1 cellular context compared by ENCODE assay signal in the genomic region with DNA sequence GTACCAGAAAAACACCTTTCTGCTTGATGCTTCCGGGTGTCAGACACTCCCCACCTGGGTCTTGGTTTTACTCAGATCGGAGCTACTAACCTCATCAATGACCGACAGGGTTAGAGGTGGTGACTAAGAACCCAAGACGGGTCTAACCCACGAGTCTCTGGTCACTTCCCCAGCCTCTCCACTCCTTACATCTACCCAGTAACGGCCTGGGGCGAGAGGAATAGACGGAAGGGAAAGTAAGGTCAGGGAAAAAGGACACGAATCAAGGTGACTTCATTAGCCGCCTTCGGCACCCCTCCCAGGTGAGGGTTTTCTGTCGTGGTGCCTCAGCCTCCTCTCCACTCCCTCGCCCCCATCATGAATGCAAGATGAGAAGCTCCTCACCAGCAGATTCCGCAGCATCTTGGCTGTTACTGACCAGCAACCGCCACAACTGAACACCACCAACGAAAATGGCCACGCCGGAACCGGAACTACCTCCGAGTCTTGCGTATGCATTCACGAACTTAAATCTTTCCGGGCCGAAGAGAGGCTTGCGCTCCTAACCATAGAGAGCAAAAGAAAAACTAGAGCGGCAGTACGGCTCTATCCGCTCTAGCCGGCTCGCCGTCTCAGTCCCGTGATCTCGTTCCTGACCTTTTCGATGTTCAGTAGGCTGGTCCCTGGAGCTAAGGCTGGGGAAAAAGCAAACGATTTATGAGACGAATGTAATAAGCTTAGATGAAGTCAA.
A peak's percentile ranks its signal among the peaks of the same experiment; 100 is the strongest.
TF ChIP-seq lines count a peak whose summit lies in the region.

A gene with protein sequence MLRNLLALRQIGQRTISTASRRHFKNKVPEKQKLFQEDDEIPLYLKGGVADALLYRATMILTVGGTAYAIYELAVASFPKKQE (minus strand): TSS at position 469 of the 730 bp plus-strand sequence. CDS start 67 bp downstream, at position 402.

TF ChIP-seq in GM12878, 131 proteins besides CTCF, POLR2A, EP300 and RAD21 (continued from another document and continues in another):
- TF ChIP-seq, protein P1, sequence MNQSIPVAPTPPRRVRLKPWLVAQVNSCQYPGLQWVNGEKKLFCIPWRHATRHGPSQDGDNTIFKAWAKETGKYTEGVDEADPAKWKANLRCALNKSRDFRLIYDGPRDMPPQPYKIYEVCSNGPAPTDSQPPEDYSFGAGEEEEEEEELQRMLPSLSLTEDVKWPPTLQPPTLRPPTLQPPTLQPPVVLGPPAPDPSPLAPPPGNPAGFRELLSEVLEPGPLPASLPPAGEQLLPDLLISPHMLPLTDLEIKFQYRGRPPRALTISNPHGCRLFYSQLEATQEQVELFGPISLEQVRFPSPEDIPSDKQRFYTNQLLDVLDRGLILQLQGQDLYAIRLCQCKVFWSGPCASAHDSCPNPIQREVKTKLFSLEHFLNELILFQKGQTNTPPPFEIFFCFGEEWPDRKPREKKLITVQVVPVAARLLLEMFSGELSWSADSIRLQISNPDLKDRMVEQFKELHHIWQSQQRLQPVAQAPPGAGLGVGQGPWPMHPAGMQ (IDR thresholded peaks at IDR 0.05; ENCODE audit: borderline replicate concordance), result no peak
- no peak for TF ChIP-seq STAT1 (conservative IDR thresholded peaks at IDR 0.05)
- peak in 1 of 2 experiments; percentile 90; a peak in 2 of 4 replicates for TF ChIP-seq ETV6 (conservative IDR thresholded peaks at IDR 0.05 in 1 of 2, IDR thresholded peaks at IDR 0.05 in 1 of 2; ENCODE audit: borderline replicate concordance in 1 of 2, low read depth in 1 of 2)
- TF ChIP-seq, protein P2, sequence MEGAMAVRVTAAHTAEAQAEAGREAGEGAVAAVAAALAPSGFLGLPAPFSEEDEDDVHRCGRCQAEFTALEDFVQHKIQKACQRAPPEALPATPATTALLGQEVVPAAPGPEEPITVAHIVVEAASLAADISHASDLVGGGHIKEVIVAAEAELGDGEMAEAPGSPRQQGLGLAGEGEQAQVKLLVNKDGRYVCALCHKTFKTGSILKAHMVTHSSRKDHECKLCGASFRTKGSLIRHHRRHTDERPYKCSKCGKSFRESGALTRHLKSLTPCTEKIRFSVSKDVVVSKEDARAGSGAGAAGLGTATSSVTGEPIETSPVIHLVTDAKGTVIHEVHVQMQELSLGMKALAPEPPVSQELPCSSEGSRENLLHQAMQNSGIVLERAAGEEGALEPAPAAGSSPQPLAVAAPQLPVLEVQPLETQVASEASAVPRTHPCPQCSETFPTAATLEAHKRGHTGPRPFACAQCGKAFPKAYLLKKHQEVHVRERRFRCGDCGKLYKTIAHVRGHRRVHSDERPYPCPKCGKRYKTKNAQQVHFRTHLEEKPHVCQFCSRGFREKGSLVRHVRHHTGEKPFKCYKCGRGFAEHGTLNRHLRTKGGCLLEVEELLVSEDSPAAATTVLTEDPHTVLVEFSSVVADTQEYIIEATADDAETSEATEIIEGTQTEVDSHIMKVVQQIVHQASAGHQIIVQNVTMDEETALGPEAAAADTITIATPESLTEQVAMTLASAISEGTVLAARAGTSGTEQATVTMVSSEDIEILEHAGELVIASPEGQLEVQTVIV (IDR thresholded peaks at IDR 0.05; ENCODE audit: borderline replicate concordance, partially characterized antibody), result no peak
- no peak for TF ChIP-seq SREBF1 (IDR thresholded peaks at IDR 0.05; ENCODE audit: low read length)
- peak; percentile 95 for TF ChIP-seq GABPA (IDR thresholded peaks at IDR 0.05; ENCODE audit: low read depth)
- no peak for TF ChIP-seq ZNF384 (IDR thresholded peaks at IDR 0.05; ENCODE audit: borderline replicate concordance, low read depth, low read length)
- TF ChIP-seq, protein P3, sequence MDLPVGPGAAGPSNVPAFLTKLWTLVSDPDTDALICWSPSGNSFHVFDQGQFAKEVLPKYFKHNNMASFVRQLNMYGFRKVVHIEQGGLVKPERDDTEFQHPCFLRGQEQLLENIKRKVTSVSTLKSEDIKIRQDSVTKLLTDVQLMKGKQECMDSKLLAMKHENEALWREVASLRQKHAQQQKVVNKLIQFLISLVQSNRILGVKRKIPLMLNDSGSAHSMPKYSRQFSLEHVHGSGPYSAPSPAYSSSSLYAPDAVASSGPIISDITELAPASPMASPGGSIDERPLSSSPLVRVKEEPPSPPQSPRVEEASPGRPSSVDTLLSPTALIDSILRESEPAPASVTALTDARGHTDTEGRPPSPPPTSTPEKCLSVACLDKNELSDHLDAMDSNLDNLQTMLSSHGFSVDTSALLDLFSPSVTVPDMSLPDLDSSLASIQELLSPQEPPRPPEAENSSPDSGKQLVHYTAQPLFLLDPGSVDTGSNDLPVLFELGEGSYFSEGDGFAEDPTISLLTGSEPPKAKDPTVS (IDR thresholded peaks at IDR 0.05; ENCODE audit: low read depth, low read length), result no peak
- peak; percentile 81 for TF ChIP-seq SMAD1 (IDR thresholded peaks at IDR 0.05; ENCODE audit: low read depth, partially characterized antibody)
- TF ChIP-seq NR2C2 (IDR thresholded peaks at IDR 0.05; ENCODE audit: borderline replicate concordance, control insufficient read depth, insufficient read length, low read depth), result no peak
- no peak for TF ChIP-seq ZNF274 (IDR thresholded peaks at IDR 0.05; ENCODE audit: insufficient read depth, insufficient read length)
- TF ChIP-seq, protein P4, sequence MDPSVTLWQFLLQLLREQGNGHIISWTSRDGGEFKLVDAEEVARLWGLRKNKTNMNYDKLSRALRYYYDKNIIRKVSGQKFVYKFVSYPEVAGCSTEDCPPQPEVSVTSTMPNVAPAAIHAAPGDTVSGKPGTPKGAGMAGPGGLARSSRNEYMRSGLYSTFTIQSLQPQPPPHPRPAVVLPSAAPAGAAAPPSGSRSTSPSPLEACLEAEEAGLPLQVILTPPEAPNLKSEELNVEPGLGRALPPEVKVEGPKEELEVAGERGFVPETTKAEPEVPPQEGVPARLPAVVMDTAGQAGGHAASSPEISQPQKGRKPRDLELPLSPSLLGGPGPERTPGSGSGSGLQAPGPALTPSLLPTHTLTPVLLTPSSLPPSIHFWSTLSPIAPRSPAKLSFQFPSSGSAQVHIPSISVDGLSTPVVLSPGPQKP (IDR thresholded peaks at IDR 0.05; ENCODE audit: low read depth, low read length), result peak; percentile 98
- peak; percentile 83 for TF ChIP-seq RUNX3 (IDR thresholded peaks at IDR 0.05; ENCODE audit: low read length)
- no peak; the same call in 1 of the 2 replicates for TF ChIP-seq CHD1 (IDR thresholded peaks at IDR 0.05; ENCODE audit: low read depth, low read length)
- TF ChIP-seq, protein P5, sequence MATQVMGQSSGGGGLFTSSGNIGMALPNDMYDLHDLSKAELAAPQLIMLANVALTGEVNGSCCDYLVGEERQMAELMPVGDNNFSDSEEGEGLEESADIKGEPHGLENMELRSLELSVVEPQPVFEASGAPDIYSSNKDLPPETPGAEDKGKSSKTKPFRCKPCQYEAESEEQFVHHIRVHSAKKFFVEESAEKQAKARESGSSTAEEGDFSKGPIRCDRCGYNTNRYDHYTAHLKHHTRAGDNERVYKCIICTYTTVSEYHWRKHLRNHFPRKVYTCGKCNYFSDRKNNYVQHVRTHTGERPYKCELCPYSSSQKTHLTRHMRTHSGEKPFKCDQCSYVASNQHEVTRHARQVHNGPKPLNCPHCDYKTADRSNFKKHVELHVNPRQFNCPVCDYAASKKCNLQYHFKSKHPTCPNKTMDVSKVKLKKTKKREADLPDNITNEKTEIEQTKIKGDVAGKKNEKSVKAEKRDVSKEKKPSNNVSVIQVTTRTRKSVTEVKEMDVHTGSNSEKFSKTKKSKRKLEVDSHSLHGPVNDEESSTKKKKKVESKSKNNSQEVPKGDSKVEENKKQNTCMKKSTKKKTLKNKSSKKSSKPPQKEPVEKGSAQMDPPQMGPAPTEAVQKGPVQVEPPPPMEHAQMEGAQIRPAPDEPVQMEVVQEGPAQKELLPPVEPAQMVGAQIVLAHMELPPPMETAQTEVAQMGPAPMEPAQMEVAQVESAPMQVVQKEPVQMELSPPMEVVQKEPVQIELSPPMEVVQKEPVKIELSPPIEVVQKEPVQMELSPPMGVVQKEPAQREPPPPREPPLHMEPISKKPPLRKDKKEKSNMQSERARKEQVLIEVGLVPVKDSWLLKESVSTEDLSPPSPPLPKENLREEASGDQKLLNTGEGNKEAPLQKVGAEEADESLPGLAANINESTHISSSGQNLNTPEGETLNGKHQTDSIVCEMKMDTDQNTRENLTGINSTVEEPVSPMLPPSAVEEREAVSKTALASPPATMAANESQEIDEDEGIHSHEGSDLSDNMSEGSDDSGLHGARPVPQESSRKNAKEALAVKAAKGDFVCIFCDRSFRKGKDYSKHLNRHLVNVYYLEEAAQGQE (IDR thresholded peaks at IDR 0.05; ENCODE audit: low read depth, low read length), result 0 out of 2 replicates have a peak, but pooled peaks have one; percentile 40
- TF ChIP-seq ESRRA (IDR thresholded peaks at IDR 0.05; ENCODE audit: low read length), result no peak
- peak; percentile 64 for TF ChIP-seq NFIC (IDR thresholded peaks at IDR 0.05; ENCODE audit: low read depth, low read length)
- peak; percentile 98 for TF ChIP-seq PML (IDR thresholded peaks at IDR 0.05; ENCODE audit: low read length)
- TF ChIP-seq YY1 (IDR thresholded peaks at IDR 0.05; ENCODE audit: low read depth, low read length), result peak; percentile 96
- TF ChIP-seq, protein P6, sequence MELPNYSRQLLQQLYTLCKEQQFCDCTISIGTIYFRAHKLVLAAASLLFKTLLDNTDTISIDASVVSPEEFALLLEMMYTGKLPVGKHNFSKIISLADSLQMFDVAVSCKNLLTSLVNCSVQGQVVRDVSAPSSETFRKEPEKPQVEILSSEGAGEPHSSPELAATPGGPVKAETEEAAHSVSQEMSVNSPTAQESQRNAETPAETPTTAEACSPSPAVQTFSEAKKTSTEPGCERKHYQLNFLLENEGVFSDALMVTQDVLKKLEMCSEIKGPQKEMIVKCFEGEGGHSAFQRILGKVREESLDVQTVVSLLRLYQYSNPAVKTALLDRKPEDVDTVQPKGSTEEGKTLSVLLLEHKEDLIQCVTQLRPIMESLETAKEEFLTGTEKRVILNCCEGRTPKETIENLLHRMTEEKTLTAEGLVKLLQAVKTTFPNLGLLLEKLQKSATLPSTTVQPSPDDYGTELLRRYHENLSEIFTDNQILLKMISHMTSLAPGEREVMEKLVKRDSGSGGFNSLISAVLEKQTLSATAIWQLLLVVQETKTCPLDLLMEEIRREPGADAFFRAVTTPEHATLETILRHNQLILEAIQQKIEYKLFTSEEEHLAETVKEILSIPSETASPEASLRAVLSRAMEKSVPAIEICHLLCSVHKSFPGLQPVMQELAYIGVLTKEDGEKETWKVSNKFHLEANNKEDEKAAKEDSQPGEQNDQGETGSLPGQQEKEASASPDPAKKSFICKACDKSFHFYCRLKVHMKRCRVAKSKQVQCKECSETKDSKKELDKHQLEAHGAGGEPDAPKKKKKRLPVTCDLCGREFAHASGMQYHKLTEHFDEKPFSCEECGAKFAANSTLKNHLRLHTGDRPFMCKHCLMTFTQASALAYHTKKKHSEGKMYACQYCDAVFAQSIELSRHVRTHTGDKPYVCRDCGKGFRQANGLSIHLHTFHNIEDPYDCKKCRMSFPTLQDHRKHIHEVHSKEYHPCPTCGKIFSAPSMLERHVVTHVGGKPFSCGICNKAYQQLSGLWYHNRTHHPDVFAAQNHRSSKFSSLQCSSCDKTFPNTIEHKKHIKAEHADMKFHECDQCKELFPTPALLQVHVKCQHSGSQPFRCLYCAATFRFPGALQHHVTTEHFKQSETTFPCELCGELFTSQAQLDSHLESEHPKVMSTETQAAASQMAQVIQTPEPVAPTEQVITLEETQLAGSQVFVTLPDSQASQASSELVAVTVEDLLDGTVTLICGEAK (IDR thresholded peaks at IDR 0.05; ENCODE audit: borderline replicate concordance), result peak; percentile 94
- peak; percentile 78 for TF ChIP-seq ATF7 (IDR thresholded peaks at IDR 0.05; ENCODE audit: low read depth)
- peak; percentile 44 for TF ChIP-seq SIX5 (IDR thresholded peaks at IDR 0.05; ENCODE audit: low read depth, low read length, severe bottlenecking)
- 0 out of 2 replicates have a peak, but pooled peaks have one; percentile 21 for TF ChIP-seq BMI1 (IDR thresholded peaks at IDR 0.05; ENCODE audit: borderline replicate concordance)
- TF ChIP-seq YBX1 (IDR thresholded peaks at IDR 0.05), result no peak
- TF ChIP-seq RB1 (IDR thresholded peaks at IDR 0.05; ENCODE audit: borderline replicate concordance), result 0 out of 2 replicates have a peak, but pooled peaks have one; percentile 13
- TF ChIP-seq, protein P7, sequence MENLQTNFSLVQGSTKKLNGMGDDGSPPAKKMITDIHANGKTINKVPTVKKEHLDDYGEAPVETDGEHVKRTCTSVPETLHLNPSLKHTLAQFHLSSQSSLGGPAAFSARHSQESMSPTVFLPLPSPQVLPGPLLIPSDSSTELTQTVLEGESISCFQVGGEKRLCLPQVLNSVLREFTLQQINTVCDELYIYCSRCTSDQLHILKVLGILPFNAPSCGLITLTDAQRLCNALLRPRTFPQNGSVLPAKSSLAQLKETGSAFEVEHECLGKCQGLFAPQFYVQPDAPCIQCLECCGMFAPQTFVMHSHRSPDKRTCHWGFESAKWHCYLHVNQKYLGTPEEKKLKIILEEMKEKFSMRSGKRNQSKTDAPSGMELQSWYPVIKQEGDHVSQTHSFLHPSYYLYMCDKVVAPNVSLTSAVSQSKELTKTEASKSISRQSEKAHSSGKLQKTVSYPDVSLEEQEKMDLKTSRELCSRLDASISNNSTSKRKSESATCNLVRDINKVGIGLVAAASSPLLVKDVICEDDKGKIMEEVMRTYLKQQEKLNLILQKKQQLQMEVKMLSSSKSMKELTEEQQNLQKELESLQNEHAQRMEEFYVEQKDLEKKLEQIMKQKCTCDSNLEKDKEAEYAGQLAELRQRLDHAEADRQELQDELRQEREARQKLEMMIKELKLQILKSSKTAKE (IDR thresholded peaks at IDR 0.05; ENCODE audit: low read depth, poor library complexity, severe bottlenecking), result peak; percentile 54
- TF ChIP-seq RBBP5 (conservative IDR thresholded peaks at IDR 0.05), result no peak
- TF ChIP-seq CREB1 (IDR thresholded peaks at IDR 0.05; ENCODE audit: low read depth), result peak; percentile 85
- no peak for TF ChIP-seq RELA (IDR thresholded peaks at IDR 0.05; ENCODE audit: borderline replicate concordance, partially characterized antibody)
- TF ChIP-seq, protein P8, sequence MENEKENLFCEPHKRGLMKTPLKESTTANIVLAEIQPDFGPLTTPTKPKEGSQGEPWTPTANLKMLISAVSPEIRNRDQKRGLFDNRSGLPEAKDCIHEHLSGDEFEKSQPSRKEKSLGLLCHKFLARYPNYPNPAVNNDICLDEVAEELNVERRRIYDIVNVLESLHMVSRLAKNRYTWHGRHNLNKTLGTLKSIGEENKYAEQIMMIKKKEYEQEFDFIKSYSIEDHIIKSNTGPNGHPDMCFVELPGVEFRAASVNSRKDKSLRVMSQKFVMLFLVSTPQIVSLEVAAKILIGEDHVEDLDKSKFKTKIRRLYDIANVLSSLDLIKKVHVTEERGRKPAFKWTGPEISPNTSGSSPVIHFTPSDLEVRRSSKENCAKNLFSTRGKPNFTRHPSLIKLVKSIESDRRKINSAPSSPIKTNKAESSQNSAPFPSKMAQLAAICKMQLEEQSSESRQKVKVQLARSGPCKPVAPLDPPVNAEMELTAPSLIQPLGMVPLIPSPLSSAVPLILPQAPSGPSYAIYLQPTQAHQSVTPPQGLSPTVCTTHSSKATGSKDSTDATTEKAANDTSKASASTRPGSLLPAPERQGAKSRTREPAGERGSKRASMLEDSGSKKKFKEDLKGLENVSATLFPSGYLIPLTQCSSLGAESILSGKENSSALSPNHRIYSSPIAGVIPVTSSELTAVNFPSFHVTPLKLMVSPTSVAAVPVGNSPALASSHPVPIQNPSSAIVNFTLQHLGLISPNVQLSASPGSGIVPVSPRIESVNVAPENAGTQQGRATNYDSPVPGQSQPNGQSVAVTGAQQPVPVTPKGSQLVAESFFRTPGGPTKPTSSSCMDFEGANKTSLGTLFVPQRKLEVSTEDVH (IDR thresholded peaks at IDR 0.05; ENCODE audit: low read depth, partially characterized antibody), result peak; percentile 76
- TF ChIP-seq BHLHE40 (IDR thresholded peaks at IDR 0.05; ENCODE audit: borderline replicate concordance in 1 of 2, low read depth in 2 of 2, low read length in 1 of 2), result peak; percentile 96
- no peak for TF ChIP-seq NFXL1 (IDR thresholded peaks at IDR 0.05; ENCODE audit: borderline replicate concordance)
- peak; percentile 79 for TF ChIP-seq IRF4 (IDR thresholded peaks at IDR 0.05; ENCODE audit: low read depth, low read length)
- TF ChIP-seq ZZZ3 (IDR thresholded peaks at IDR 0.05; ENCODE audit: control insufficient read depth, insufficient read length, low read depth), result no peak
- TF ChIP-seq HDAC6 (IDR thresholded peaks at IDR 0.05; ENCODE audit: unreplicated experiment), result no peak
